Comparison of ENCODE assay signal across 1 cellular context in genomic region chr12:5648692-5649338, GRCh38.
A peak's percentile ranks its signal among the peaks of the same experiment; 100 is the strongest.
TF ChIP-seq lines count a peak whose summit lies in the region.

No MANE protein-coding gene starts in this region.

TF ChIP-seq in HepG2, 621 proteins besides CTCF, POLR2A, EP300 and RAD21:
- no peak for TF ChIP-seq ZBTB40 (IDR thresholded peaks at IDR 0.05)
- TF ChIP-seq ZBTB40 (CRISPR knock-in tag; IDR thresholded peaks at IDR 0.05) = no peak
- peak; percentile 45 for TF ChIP-seq STAG1 (CRISPR knock-in tag; IDR thresholded peaks at IDR 0.05)
- peak; percentile 44; the same call in 1 of the 2 replicates for TF ChIP-seq SMC3 (IDR thresholded peaks at IDR 0.05; ENCODE audit: low read length)
- no peak for TF ChIP-seq ZMYM3 (CRISPR knock-in tag; IDR thresholded peaks at IDR 0.05)
- TF ChIP-seq ZBTB21 (CRISPR knock-in tag; IDR thresholded peaks at IDR 0.05) = no peak
TF ChIP-seq in HepG2: peak in this region for 2.
